ENCODE assay signal across 8 cellular contexts in genomic region chr5:76401801-76402250, GRCh38. TPM values are rescaled to one million over a fixed set of nuclear protein-coding genes. Genes with fewer than 3 reads are reported as not detected.
DNase-seq lines count a peak whose midpoint lies in the region; ATAC-seq and TF ChIP-seq lines count a peak whose summit lies in the region.

No MANE protein-coding gene starts in this region.

- H3K36me3 ChIP-seq in right atrium auricular region (no peaks in the 10 kb centered on the region), OCI-LY3 (replicated peaks; ENCODE audit: low read depth, low read length) (no peaks in the 10 kb centered on the region), skeletal muscle satellite cell (ENCODE audit: insufficient read depth, low read length) (no peaks in the 10 kb centered on the region)

- no peak overlapping the region for H2AFZ ChIP-seq in OCI-LY3 (ENCODE audit: low read depth, low read length)

- intact Hi-C loops in left ventricle myocardium superior (cut with micrococcal nuclease): no loop called here

- H3K79me2 ChIP-seq in OCI-LY3 (ENCODE audit: low read length): no peaks in the 10 kb centered on the region

- H3K4me1 ChIP-seq in right atrium auricular region (peaks cover 0 to 24% of the 10 kb centered on the region in 2 donors), OCI-LY3 (ENCODE audit: low read length) (peaks cover 15% of the 10 kb centered on the region), skeletal muscle satellite cell (ENCODE audit: control insufficient read depth, insufficient read depth, low read length) (peaks cover 5% of the 10 kb centered on the region)

- H3K9me3 ChIP-seq in right atrium auricular region: no peaks in the 10 kb centered on the region
- H3K9me3 ChIP-seq in OCI-LY3 (ENCODE audit: insufficient read depth, low read length): no peaks in the 10 kb centered on the region
- no peaks in the 10 kb centered on the region for H3K9me3 ChIP-seq in skeletal muscle satellite cell (replicated peaks; ENCODE audit: low read length)

- H3K9ac ChIP-seq in OCI-LY3 (ENCODE audit: low read length) (peak overlapping the region; percentile 66), skeletal muscle satellite cell (ENCODE audit: low read depth, low read length) (no peak overlapping the region)

- H3K4me3 ChIP-seq in right atrium auricular region (peak overlapping the region; percentile 37 to 67), OCI-LY3 (ENCODE audit: low read length) (peak overlapping the region; percentile 80), coronary artery (peak overlapping the region; percentile 70), skeletal muscle satellite cell (ENCODE audit: low read length) (no peak overlapping the region)

- peak overlapping the region; percentile 91 for H3K4me2 ChIP-seq in OCI-LY3 (ENCODE audit: low read length)
- peak overlapping the region; percentile 97 for H3K4me2 ChIP-seq in skeletal muscle satellite cell (ENCODE audit: low read length)

- no peaks in the 10 kb centered on the region for H4K20me1 ChIP-seq in OCI-LY3 (ENCODE audit: insufficient read depth, low read length)

- ATAC-seq in left ventricle myocardium superior (no peak), GM18870 (IDR thresholded peaks at IDR 0.05; ENCODE audit: unreplicated experiment) (no peak), GM21381 (IDR thresholded peaks at IDR 0.05; ENCODE audit: unreplicated experiment) (no peak)

- no peak for TF ChIP-seq CTCF in right atrium auricular region (IDR thresholded peaks at IDR 0.05)
- TF ChIP-seq CTCF in OCI-LY3 (IDR thresholded peaks at IDR 0.05; ENCODE audit: low read depth, low read length): no peak
- no peak for TF ChIP-seq CTCF in coronary artery (IDR thresholded peaks at IDR 0.05)

- H3K27ac ChIP-seq in right atrium auricular region (peak overlapping the region; percentile 49 to 61), OCI-LY3 (ENCODE audit: low read length) (peak overlapping the region; percentile 68), coronary artery (peak overlapping the region in 1 of 2 donors; percentile 63)

- H3K27me3 ChIP-seq in right atrium auricular region (no peaks in the 10 kb centered on the region), OCI-LY3 (ENCODE audit: low read depth, low read length) (0 out of 2 replicates have a peak, but pooled peaks cover 5% of the 10 kb centered on the region), skeletal muscle satellite cell (ENCODE audit: control insufficient read depth, insufficient read depth, low read length) (peaks cover 74% of the 10 kb centered on the region)

- no peak for DNase-seq in right atrium auricular region (ENCODE audit: low spot score)
- no peak for DNase-seq in left ventricle myocardium superior
- DNase-seq in coronary artery (ENCODE audit: low spot score): no peak
- no peak for DNase-seq in NCI-H2227 treated with DMSO at 0.1 percent for 48 hours (lab: John Stamatoyannopoulos, UW)

RNA-seq across cellular contexts. Expression of gene IQGAP2, which starts 1.3 kb away (rescaled TPM):
- total RNA-seq in right atrium auricular region: 10 to 100 TPM in 1 of 2 donors, 1 to 10 TPM in 1; 5.4 to 12.3 TPM
- 7.8 TPM for total RNA-seq in left ventricle myocardium superior
- 0.87 and 3.3 TPM in 2 replicates for total RNA-seq in skeletal muscle satellite cell (2012; rRNA removed)
